Comparison of ENCODE assay signal across 1 cellular context in the genomic region with DNA sequence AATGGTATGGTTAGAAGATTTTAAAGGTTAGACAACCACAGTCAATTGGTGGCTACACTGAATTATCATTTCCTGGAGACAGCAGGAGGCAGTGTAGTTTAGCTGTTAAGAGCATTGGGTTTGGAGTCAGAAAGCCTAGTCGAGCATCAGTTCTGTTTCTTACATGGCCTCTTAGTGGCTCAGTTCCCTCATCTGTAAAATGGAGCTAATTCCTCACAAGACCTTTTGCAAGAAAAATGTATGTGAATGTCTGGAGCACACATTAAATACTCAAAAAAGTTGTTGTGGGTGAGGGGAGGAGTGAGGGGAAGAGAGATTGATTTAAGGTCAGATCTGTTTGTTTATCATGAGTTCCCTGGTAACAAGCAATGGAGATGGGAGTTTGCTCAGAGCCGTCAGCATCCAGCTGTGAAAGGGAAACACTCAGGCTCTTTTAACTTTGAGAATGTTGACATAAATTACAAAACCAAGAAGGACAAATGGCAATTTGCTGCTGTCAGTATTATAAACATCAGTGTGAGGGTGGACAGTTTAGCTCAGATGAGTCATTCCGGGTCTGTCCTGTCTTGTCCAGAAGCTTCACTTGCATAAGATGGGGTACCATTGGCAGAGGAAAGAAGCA.
TF ChIP-seq lines count a peak whose summit lies in the region.

No MANE protein-coding gene starts in this region.

TF ChIP-seq in K562, 482 proteins besides CTCF, POLR2A, EP300 and RAD21 (continued from another document and continues in another):
- TF ChIP-seq JUN (IDR thresholded peaks at IDR 0.05; ENCODE audit: borderline replicate concordance, low read depth, low read length): no peak; the same call in 1 of the 2 replicates
- no peak for TF ChIP-seq JUN (CRISPR knock-in tag; IDR thresholded peaks at IDR 0.05; ENCODE audit: borderline replicate concordance)
- TF ChIP-seq, protein P1, sequence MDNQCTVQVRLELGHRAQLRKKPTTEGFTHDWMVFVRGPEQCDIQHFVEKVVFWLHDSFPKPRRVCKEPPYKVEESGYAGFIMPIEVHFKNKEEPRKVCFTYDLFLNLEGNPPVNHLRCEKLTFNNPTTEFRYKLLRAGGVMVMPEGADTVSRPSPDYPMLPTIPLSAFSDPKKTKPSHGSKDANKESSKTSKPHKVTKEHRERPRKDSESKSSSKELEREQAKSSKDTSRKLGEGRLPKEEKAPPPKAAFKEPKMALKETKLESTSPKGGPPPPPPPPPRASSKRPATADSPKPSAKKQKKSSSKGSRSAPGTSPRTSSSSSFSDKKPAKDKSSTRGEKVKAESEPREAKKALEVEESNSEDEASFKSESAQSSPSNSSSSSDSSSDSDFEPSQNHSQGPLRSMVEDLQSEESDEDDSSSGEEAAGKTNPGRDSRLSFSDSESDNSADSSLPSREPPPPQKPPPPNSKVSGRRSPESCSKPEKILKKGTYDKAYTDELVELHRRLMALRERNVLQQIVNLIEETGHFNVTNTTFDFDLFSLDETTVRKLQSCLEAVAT (IDR thresholded peaks at IDR 0.05): no peak
- TF ChIP-seq PHB (CRISPR knock-in tag; IDR thresholded peaks at IDR 0.05): no peak
- no peak for TF ChIP-seq HCFC1 (IDR thresholded peaks at IDR 0.05; ENCODE audit: low read depth, low read length)
- TF ChIP-seq, protein P2, sequence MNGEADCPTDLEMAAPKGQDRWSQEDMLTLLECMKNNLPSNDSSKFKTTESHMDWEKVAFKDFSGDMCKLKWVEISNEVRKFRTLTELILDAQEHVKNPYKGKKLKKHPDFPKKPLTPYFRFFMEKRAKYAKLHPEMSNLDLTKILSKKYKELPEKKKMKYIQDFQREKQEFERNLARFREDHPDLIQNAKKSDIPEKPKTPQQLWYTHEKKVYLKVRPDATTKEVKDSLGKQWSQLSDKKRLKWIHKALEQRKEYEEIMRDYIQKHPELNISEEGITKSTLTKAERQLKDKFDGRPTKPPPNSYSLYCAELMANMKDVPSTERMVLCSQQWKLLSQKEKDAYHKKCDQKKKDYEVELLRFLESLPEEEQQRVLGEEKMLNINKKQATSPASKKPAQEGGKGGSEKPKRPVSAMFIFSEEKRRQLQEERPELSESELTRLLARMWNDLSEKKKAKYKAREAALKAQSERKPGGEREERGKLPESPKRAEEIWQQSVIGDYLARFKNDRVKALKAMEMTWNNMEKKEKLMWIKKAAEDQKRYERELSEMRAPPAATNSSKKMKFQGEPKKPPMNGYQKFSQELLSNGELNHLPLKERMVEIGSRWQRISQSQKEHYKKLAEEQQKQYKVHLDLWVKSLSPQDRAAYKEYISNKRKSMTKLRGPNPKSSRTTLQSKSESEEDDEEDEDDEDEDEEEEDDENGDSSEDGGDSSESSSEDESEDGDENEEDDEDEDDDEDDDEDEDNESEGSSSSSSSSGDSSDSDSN (IDR thresholded peaks at IDR 0.05; ENCODE audit: borderline replicate concordance in 1 of 2, low read depth in 2 of 2, low read length in 2 of 2): no peak
- TF ChIP-seq, protein P3, sequence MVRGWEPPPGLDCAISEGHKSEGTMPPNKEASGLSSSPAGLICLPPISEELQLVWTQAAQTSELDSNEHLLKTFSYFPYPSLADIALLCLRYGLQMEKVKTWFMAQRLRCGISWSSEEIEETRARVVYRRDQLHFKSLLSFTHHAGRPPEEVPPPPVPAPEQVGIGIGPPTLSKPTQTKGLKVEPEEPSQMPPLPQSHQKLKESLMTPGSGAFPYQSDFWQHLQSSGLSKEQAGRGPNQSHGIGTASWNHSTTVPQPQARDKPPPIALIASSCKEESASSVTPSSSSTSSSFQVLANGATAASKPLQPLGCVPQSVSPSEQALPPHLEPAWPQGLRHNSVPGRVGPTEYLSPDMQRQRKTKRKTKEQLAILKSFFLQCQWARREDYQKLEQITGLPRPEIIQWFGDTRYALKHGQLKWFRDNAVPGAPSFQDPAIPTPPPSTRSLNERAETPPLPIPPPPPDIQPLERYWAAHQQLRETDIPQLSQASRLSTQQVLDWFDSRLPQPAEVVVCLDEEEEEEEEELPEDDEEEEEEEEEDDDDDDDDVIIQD (CRISPR knock-in tag; IDR thresholded peaks at IDR 0.05): no peak
- TF ChIP-seq, protein P4, sequence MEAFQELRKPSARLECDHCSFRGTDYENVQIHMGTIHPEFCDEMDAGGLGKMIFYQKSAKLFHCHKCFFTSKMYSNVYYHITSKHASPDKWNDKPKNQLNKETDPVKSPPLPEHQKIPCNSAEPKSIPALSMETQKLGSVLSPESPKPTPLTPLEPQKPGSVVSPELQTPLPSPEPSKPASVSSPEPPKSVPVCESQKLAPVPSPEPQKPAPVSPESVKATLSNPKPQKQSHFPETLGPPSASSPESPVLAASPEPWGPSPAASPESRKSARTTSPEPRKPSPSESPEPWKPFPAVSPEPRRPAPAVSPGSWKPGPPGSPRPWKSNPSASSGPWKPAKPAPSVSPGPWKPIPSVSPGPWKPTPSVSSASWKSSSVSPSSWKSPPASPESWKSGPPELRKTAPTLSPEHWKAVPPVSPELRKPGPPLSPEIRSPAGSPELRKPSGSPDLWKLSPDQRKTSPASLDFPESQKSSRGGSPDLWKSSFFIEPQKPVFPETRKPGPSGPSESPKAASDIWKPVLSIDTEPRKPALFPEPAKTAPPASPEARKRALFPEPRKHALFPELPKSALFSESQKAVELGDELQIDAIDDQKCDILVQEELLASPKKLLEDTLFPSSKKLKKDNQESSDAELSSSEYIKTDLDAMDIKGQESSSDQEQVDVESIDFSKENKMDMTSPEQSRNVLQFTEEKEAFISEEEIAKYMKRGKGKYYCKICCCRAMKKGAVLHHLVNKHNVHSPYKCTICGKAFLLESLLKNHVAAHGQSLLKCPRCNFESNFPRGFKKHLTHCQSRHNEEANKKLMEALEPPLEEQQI (IDR thresholded peaks at IDR 0.05): no peak
- TF ChIP-seq, protein P5, sequence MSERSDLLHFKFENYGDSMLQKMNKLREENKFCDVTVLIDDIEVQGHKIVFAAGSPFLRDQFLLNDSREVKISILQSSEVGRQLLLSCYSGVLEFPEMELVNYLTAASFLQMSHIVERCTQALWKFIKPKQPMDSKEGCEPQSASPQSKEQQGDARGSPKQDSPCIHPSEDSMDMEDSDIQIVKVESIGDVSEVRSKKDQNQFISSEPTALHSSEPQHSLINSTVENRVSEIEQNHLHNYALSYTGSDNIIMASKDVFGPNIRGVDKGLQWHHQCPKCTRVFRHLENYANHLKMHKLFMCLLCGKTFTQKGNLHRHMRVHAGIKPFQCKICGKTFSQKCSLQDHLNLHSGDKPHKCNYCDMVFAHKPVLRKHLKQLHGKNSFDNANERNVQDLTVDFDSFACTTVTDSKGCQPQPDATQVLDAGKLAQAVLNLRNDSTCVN (CRISPR knock-in tag; IDR thresholded peaks at IDR 0.05): no peak
- no peak for TF ChIP-seq YBX1 (IDR thresholded peaks at IDR 0.05)
- TF ChIP-seq BCOR (IDR thresholded peaks at IDR 0.05): peak; percentile 91
- TF ChIP-seq ZFPM2 (CRISPR knock-in tag; IDR thresholded peaks at IDR 0.05): no peak
- TF ChIP-seq ZNF134 (CRISPR knock-in tag; conservative IDR thresholded peaks at IDR 0.05): no peak
- TF ChIP-seq RBM14 (IDR thresholded peaks at IDR 0.05; ENCODE audit: borderline replicate concordance, insufficient read depth, low read depth, low read length): no peak
- TF ChIP-seq TRIM24 (IDR thresholded peaks at IDR 0.05): no peak
- TF ChIP-seq ZNF124 (CRISPR knock-in tag; IDR thresholded peaks at IDR 0.05): no peak
- TF ChIP-seq, protein P6, sequence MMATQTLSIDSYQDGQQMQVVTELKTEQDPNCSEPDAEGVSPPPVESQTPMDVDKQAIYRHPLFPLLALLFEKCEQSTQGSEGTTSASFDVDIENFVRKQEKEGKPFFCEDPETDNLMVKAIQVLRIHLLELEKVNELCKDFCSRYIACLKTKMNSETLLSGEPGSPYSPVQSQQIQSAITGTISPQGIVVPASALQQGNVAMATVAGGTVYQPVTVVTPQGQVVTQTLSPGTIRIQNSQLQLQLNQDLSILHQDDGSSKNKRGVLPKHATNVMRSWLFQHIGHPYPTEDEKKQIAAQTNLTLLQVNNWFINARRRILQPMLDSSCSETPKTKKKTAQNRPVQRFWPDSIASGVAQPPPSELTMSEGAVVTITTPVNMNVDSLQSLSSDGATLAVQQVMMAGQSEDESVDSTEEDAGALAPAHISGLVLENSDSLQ (IDR thresholded peaks at IDR 0.05): peak; percentile 53
- TF ChIP-seq HMG20B (CRISPR knock-in tag; IDR thresholded peaks at IDR 0.05): no peak
- peak; percentile 45 for TF ChIP-seq RFX1 (IDR thresholded peaks at IDR 0.05)
- TF ChIP-seq FUS (optimal IDR thresholded peaks at IDR 0.05; ENCODE audit: low read depth, low read length): no peak
- TF ChIP-seq FOSL1 (tag; conservative IDR thresholded peaks at IDR 0.05): peak; percentile 40; the same call in 1 of the 2 replicates
- TF ChIP-seq MCM5 (IDR thresholded peaks at IDR 0.05; ENCODE audit: low read depth): no peak
- TF ChIP-seq BMI1 (IDR thresholded peaks at IDR 0.05; ENCODE audit: low read length): no peak
- TF ChIP-seq BRF1 (IDR thresholded peaks at IDR 0.05; ENCODE audit: borderline replicate concordance, extremely low read depth, insufficient read length): no peak
- no peak for TF ChIP-seq POLR2AphosphoS2 (IDR thresholded peaks at IDR 0.05; ENCODE audit: low read length)
- TF ChIP-seq COPS2 (conservative IDR thresholded peaks at IDR 0.05): no peak
- no peak for TF ChIP-seq XRCC3 (IDR thresholded peaks at IDR 0.05)
- no peak for TF ChIP-seq THRAP3 (IDR thresholded peaks at IDR 0.05; ENCODE audit: borderline replicate concordance)
- TF ChIP-seq SIX5 (IDR thresholded peaks at IDR 0.05; ENCODE audit: borderline replicate concordance in 1 of 2, insufficient read depth in 1 of 2, low read depth in 1 of 2, low read length in 2 of 2): no peak
- no peak for TF ChIP-seq SAFB (IDR thresholded peaks at IDR 0.05; ENCODE audit: borderline replicate concordance, low read depth, low read length)
- TF ChIP-seq GATAD2B (IDR thresholded peaks at IDR 0.05; ENCODE audit: borderline replicate concordance): no peak
- no peak for TF ChIP-seq KLF16 (IDR thresholded peaks at IDR 0.05)
- TF ChIP-seq RCOR1 (IDR thresholded peaks at IDR 0.05; ENCODE audit: borderline replicate concordance in 1 of 2, low read depth in 2 of 2, low read length in 2 of 2): peak in 1 of 2 experiments; percentile 38; a peak in 2 of 4 replicates
- no peak for TF ChIP-seq IFI16 (CRISPR knock-in tag; IDR thresholded peaks at IDR 0.05)
- TF ChIP-seq ADNP (tag; IDR thresholded peaks at IDR 0.05): 0 out of 2 replicates have a peak, but pooled peaks have one; percentile 45
- TF ChIP-seq BACH1 (tag; IDR thresholded peaks at IDR 0.05): no peak
- TF ChIP-seq HLTF (IDR thresholded peaks at IDR 0.05): no peak
- no peak for TF ChIP-seq ZC3H4 (CRISPR knock-in tag; IDR thresholded peaks at IDR 0.05; ENCODE audit: borderline replicate concordance)
- no peak for TF ChIP-seq CREB1 (IDR thresholded peaks at IDR 0.05)
- TF ChIP-seq CREB1 (CRISPR knock-in tag; IDR thresholded peaks at IDR 0.05): no peak
- TF ChIP-seq ZNF696 (CRISPR knock-in tag; conservative IDR thresholded peaks at IDR 0.05): no peak
- TF ChIP-seq, protein P7, sequence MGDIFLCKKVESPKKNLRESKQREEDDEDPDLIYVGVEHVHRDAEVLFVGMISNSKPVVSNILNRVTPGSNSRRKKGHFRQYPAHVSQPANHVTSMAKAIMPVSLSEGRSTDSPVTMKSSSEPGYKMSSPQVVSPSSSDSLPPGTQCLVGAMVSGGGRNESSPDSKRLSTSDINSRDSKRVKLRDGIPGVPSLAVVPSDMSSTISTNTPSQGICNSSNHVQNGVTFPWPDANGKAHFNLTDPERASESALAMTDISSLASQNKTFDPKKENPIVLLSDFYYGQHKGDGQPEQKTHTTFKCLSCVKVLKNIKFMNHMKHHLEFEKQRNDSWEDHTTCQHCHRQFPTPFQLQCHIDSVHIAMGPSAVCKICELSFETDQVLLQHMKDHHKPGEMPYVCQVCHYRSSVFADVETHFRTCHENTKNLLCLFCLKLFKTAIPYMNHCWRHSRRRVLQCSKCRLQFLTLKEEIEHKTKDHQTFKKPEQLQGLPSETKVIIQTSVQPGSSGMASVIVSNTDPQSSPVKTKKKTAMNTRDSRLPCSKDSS (IDR thresholded peaks at IDR 0.05; ENCODE audit: low read depth, partially characterized antibody): no peak
- TF ChIP-seq RBM25 (IDR thresholded peaks at IDR 0.05; ENCODE audit: low read depth, low read length, severe bottlenecking): peak; percentile 91
